ENCODE assay signal across 19 cellular contexts in genomic region chr2:23593396-23594078, GRCh38.
DNase-seq lines count a peak whose midpoint lies in the region; ATAC-seq and TF ChIP-seq lines count a peak whose summit lies in the region.
"Had no signal": no experiment of that assay in that cellular context is flagged by ENCODE, and none has a peak within 500 bp of the region (broad histone marks: within the 10 kb centered on the region; RNA-seq: fewer than 3 reads in every experiment).

No MANE protein-coding gene starts in this region.

- peak overlapping the region; percentile 34 for H3K4me2 ChIP-seq in hepatocyte

- H3K27me3 ChIP-seq in hepatocyte = no peaks in the 10 kb centered on the region
- no peaks in the 10 kb centered on the region for H3K27me3 ChIP-seq in rectal smooth muscle tissue (ENCODE audit: control insufficient read depth, insufficient read depth, low read length)

- H3K9ac ChIP-seq in rectal smooth muscle tissue (ENCODE audit: low read length) = no peak overlapping the region
- H3K9ac ChIP-seq: parathyroid adenoma had no signal

- H3K4me1 Mint-ChIP-seq in activated CD8-positive, alpha-beta T cell treated with anti-CD3 and anti-CD28 coated beads for 36 hours (ENCODE audit: low read depth) = no peaks in the 10 kb centered on the region
- H3K4me1 Mint-ChIP-seq: CD8-positive, alpha-beta memory T cell; naive B cell had no signal

- H3K36me3 Mint-ChIP-seq in activated CD8-positive, alpha-beta T cell treated with anti-CD3 and anti-CD28 coated beads for 36 hours (ENCODE audit: low read depth) = no peaks in the 10 kb centered on the region
- H3K36me3 Mint-ChIP-seq: CD8-positive, alpha-beta memory T cell; naive B cell had no signal

- H3K27ac ChIP-seq in VCaP = peak overlapping the region; percentile 59
- peak overlapping the region; percentile 80 for H3K27ac ChIP-seq in hepatocyte
- peak overlapping the region; percentile 89 for H3K27ac ChIP-seq in rectal smooth muscle tissue (ENCODE audit: low read depth, low read length)
- H3K27ac ChIP-seq: skin epidermis had no signal

- H3K9me3 ChIP-seq in hepatocyte (ENCODE audit: low read depth) = no peaks in the 10 kb centered on the region

- H3K9me3 Mint-ChIP-seq in activated CD8-positive, alpha-beta T cell treated with anti-CD3 and anti-CD28 coated beads for 36 hours = no peaks in the 10 kb centered on the region
- H3K9me3 Mint-ChIP-seq: CD8-positive, alpha-beta memory T cell; naive B cell had no signal

- intact Hi-C loops in activated CD8-positive, alpha-beta T cell treated with anti-CD3 and anti-CD28 coated beads for 36 hours (cut with micrococcal nuclease) = no loop called here

- H3K4me3 Mint-ChIP-seq in activated CD8-positive, alpha-beta T cell treated with anti-CD3 and anti-CD28 coated beads for 36 hours = no peak overlapping the region
- H3K4me3 Mint-ChIP-seq: CD8-positive, alpha-beta memory T cell; naive B cell had no signal

- H3K4me1 ChIP-seq in hepatocyte (ENCODE audit: insufficient read depth) (peaks cover 24% of the 10 kb centered on the region), rectal smooth muscle tissue (ENCODE audit: control insufficient read depth, insufficient read depth, low read length) (peaks cover 45% of the 10 kb centered on the region)

- H4K20me1 ChIP-seq in hepatocyte (ENCODE audit: insufficient read depth, poor library complexity, severe bottlenecking) = no peaks in the 10 kb centered on the region

- H3K4me3 ChIP-seq in LNCaP clone FGC (ENCODE audit: low read depth, low read length) = peak overlapping the region; percentile 24
- no peak overlapping the region for H3K4me3 ChIP-seq in hepatocyte
- H3K4me3 ChIP-seq in rectal smooth muscle tissue (ENCODE audit: low read length) = no peak overlapping the region
- H3K4me3 ChIP-seq: skin epidermis had no signal

- no peak overlapping the region for H3K27ac Mint-ChIP-seq in activated CD8-positive, alpha-beta T cell treated with anti-CD3 and anti-CD28 coated beads for 36 hours
- H3K27ac Mint-ChIP-seq: CD8-positive, alpha-beta memory T cell; naive B cell had no signal

- peaks cover 2% of the 10 kb centered on the region for H3K27me3 Mint-ChIP-seq in activated CD8-positive, alpha-beta T cell treated with anti-CD3 and anti-CD28 coated beads for 36 hours

- no peaks in the 10 kb centered on the region for H3K79me2 ChIP-seq in hepatocyte
- H3K79me2 ChIP-seq: parathyroid adenoma had no signal

- DNase-seq in LNCaP clone FGC (ENCODE audit: low read depth) = no peak
- DNase-seq in hepatocyte (ENCODE audit: low spot score) = no peak
- no peak for DNase-seq in middle frontal gyrus (ENCODE audit: extremely low spot score, low spot score)
- no peak for DNase-seq in activated CD8-positive, alpha-beta T cell treated with anti-CD3 and anti-CD28 coated beads for 36 hours
- DNase-seq: activated CD4-positive, alpha-beta T cell treated with anti-CD3 and anti-CD28 coated beads, Interleukin-2, amount 50 U/mL, for 1 hour; activated gamma-delta T cell treated with Interleukin-2 at 50 U/mL for 16 hours; amygdala; CD8-positive, alpha-beta memory T cell; central memory CD4-positive, alpha-beta T cell; GOT3; naive B cell; NCI-H526 treated with DMSO at 0.1 percent for 48 hours; SHP77 treated with DMSO at 0.1 percent for 48 hours; stimulated activated naive CD4-positive, alpha-beta T cell had no signal

- TF ChIP-seq CTCF in LNCaP clone FGC (IDR thresholded peaks at IDR 0.05; ENCODE audit: control insufficient read depth, extremely low read depth, insufficient read depth) (no peak), VCaP (conservative IDR thresholded peaks at IDR 0.05) (no peak), hepatocyte (IDR thresholded peaks at IDR 0.05; ENCODE audit: poor library complexity) (no peak)
- TF ChIP-seq CTCF in activated CD8-positive, alpha-beta T cell treated with anti-CD3 and anti-CD28 coated beads for 36 hours (IDR thresholded peaks at IDR 0.05) = no peak

- H2AFZ ChIP-seq in hepatocyte = no peak overlapping the region
- H2AFZ ChIP-seq: parathyroid adenoma had no signal

- no peaks in the 10 kb centered on the region for H3K9me2 ChIP-seq in hepatocyte (replicated peaks; ENCODE audit: insufficient read depth)

- CTCF ChIA-PET in activated CD8-positive, alpha-beta T cell treated with anti-CD3 and anti-CD28 coated beads for 36 hours (lab: Charles Lee) = no interaction called here

- 84% methylated on average over 11 of the region's 12 CpGs for WGBS in hepatocyte (ENCODE audit: low lambda C conversion rate, missing lambda C conversion rate)

- POLR2A ChIA-PET in activated CD8-positive, alpha-beta T cell treated with anti-CD3 and anti-CD28 coated beads for 36 hours (lab: Charles Lee) = no interaction called here

- H3K36me3 ChIP-seq in hepatocyte (replicated peaks; ENCODE audit: insufficient read depth, low read depth) = no peaks in the 10 kb centered on the region
- H3K36me3 ChIP-seq in rectal smooth muscle tissue (ENCODE audit: control insufficient read depth, insufficient read depth, low read length) = no peaks in the 10 kb centered on the region

- no peak for ATAC-seq in GM18519 (IDR thresholded peaks at IDR 0.05; ENCODE audit: low FRiP score, unreplicated experiment)
- no peak for ATAC-seq in activated CD8-positive, alpha-beta T cell treated with anti-CD3 and anti-CD28 coated beads for 36 hours
